8 cellular contexts compared by ENCODE assay signal in genomic region chr22:33920927-33921575, GRCh38. TPM values are rescaled to one million over a fixed set of nuclear protein-coding genes. Genes with fewer than 3 reads are reported as not detected.
DNase-seq lines count a peak whose midpoint lies in the region; ATAC-seq and TF ChIP-seq lines count a peak whose summit lies in the region.

No MANE protein-coding gene starts in this region.

- DNase-seq in AG08395 (ENCODE audit: low spot score) (peak; percentile 97), NCI-H510A (lab: John Stamatoyannopoulos, UW) (peak; percentile 77), lower leg skin (ENCODE audit: low spot score in 2 of 2) (peak; percentile 98 to 100)
- peak; percentile 94 for DNase-seq in activated CD8-positive, alpha-beta T cell treated with anti-CD3 and anti-CD28 coated beads for 36 hours
- DNase-seq in stimulated activated CD4-positive, alpha-beta T cell treated with anti-CD3 and anti-CD28 coated beads, Interleukin-4, amount 100 ng/mL, for 1 hour, result peak; percentile 94

- H3K27ac ChIP-seq in duodenal mucosa (ENCODE audit: low read depth, low read length), result no peak overlapping the region

- no peak overlapping the region for H3K27ac Mint-ChIP-seq in activated CD8-positive, alpha-beta T cell treated with anti-CD3 and anti-CD28 coated beads for 36 hours

- peaks cover 18% of the 10 kb centered on the region for H3K4me1 Mint-ChIP-seq in activated CD8-positive, alpha-beta T cell treated with anti-CD3 and anti-CD28 coated beads for 36 hours (ENCODE audit: low read depth)

- POLR2A ChIA-PET in activated CD8-positive, alpha-beta T cell treated with anti-CD3 and anti-CD28 coated beads for 36 hours (lab: Charles Lee), result interaction anchor here (0.7 kb wide), 1 partner anchor 38 kb away, joined by 3 read pairs; no protein-coding TSS in a partner anchor

- no peak for TF ChIP-seq POLR2A in lower leg skin (IDR thresholded peaks at IDR 0.05)

- CTCF ChIA-PET in activated CD8-positive, alpha-beta T cell treated with anti-CD3 and anti-CD28 coated beads for 36 hours (lab: Charles Lee), result interaction anchor here (1.2 kb wide), 1 partner anchor 10 kb away, joined by 3 read pairs; no protein-coding TSS in a partner anchor

- no peaks in the 10 kb centered on the region for H3K9me3 ChIP-seq in duodenal mucosa (ENCODE audit: control insufficient read depth in 1 of 2, low read length in 2 of 2)

- peaks cover 65% of the 10 kb centered on the region for H3K27me3 Mint-ChIP-seq in activated CD8-positive, alpha-beta T cell treated with anti-CD3 and anti-CD28 coated beads for 36 hours

- H3K4me3 ChIP-seq in duodenal mucosa (ENCODE audit: low read depth in 1 of 2, low read length in 2 of 2) (peak overlapping the region; percentile 81 to 85), lower leg skin (ENCODE audit: low read depth, poor library complexity, severe bottlenecking) (peak overlapping the region; percentile 23)

- H3K36me3 ChIP-seq in duodenal mucosa (ENCODE audit: control insufficient read depth in 1 of 2, insufficient read depth in 2 of 2, low read length in 2 of 2), result no peaks in the 10 kb centered on the region

- H3K9ac ChIP-seq in duodenal mucosa (ENCODE audit: low read depth in 1 of 2, low read length in 2 of 2), result peak overlapping the region; percentile 36 to 67

- WGBS in lower leg skin, 2 donors, result 0 to 1% methylated on average over 22 of the region's 72 CpGs

- peaks cover 13 to 14% of the 10 kb centered on the region in 2 donors for H3K4me1 ChIP-seq in duodenal mucosa (ENCODE audit: control insufficient read depth in 1 of 2, insufficient read depth in 2 of 2, low read length in 2 of 2)

- no peak for TF ChIP-seq CTCF in activated CD8-positive, alpha-beta T cell treated with anti-CD3 and anti-CD28 coated beads for 36 hours (IDR thresholded peaks at IDR 0.05)
- TF ChIP-seq CTCF in lower leg skin (IDR thresholded peaks at IDR 0.05), result no peak

- no peaks in the 10 kb centered on the region for H3K9me3 Mint-ChIP-seq in activated CD8-positive, alpha-beta T cell treated with anti-CD3 and anti-CD28 coated beads for 36 hours

- H3K27me3 ChIP-seq in duodenal mucosa (ENCODE audit: control insufficient read depth in 1 of 2, insufficient read depth in 2 of 2, low read length in 2 of 2), result peaks cover 5 to 11% of the 10 kb centered on the region in 2 donors

- ATAC-seq in GM19035 (IDR thresholded peaks at IDR 0.05; ENCODE audit: unreplicated experiment) (peak; percentile 75), HG03280 (IDR thresholded peaks at IDR 0.05; ENCODE audit: unreplicated experiment) (peak; percentile 66)
- peak; percentile 95 for ATAC-seq in activated CD8-positive, alpha-beta T cell treated with anti-CD3 and anti-CD28 coated beads for 36 hours

- intact Hi-C loops in activated CD8-positive, alpha-beta T cell treated with anti-CD3 and anti-CD28 coated beads for 36 hours (cut with micrococcal nuclease), result no loop called here
- intact Hi-C loops in lower leg skin (cut with DNase I; ENCODE audit: low total_unique reads), result loop anchor here (10.0 kb wide), 1 partner anchor 1104 kb away; no protein-coding TSS in a partner anchor

- H3K4me3 Mint-ChIP-seq in activated CD8-positive, alpha-beta T cell treated with anti-CD3 and anti-CD28 coated beads for 36 hours, result peak overlapping the region; percentile 56

- no peaks in the 10 kb centered on the region for H3K36me3 Mint-ChIP-seq in activated CD8-positive, alpha-beta T cell treated with anti-CD3 and anti-CD28 coated beads for 36 hours (ENCODE audit: low read depth)

RNA-seq across cellular contexts. Expression of gene LARGE1, which starts 0.8 kb away (rescaled TPM):
- total RNA-seq in activated CD8-positive, alpha-beta T cell treated with anti-CD3 and anti-CD28 coated beads for 36 hours, result under 1 TPM; 0.31 to 0.32 TPM
- total RNA-seq in lower leg skin, result 10 to 100 TPM; 11.8 to 33.2 (median 22.6) TPM

Comparison
In these comparisons a context has a peak if more than half of its experiments do, and no peak if none do; other contexts are left out.
1. RNA of gene LARGE1, which starts 0.8 kb away (total RNA-seq): 11.8 to 33.2 TPM in lower leg skin; 0.31 to 0.32 TPM in activated CD8-positive, alpha-beta T cell treated with anti-CD3 and anti-CD28 coated beads for 36 hours; every median in the first group is over 4 times any median in the second.
2. Peak in every context shown above with its lines, with median percentiles within 50 percentile points of each other: DNase-seq and ATAC-seq.